Comparison of ENCODE assay signal across 1 cellular context in the genomic region with DNA sequence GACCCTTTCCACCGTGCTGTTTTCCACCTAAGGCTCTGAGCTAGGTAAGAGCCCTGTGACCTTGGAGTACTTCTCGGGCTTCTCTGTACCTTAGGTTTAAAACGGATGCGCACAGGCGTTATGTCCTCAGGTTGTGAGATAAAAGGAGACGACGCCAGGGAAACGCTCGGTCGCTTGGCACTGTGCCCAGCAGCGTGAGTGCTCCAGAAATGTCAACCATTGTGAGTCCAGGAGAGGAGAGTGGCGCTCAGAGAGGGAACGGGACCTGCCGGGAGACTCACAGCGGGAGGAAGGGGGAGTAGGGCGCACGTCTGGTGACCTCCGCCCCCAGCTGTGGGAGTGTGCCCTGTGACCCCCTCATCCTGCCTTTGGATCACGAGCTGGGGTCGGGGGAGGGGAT.
TF ChIP-seq lines count a peak whose summit lies in the region.

No MANE protein-coding gene starts in this region.

TF ChIP-seq in K562, 482 proteins besides CTCF, POLR2A, EP300 and RAD21:
- TF ChIP-seq SMAD2 (IDR thresholded peaks at IDR 0.05; ENCODE audit: low read depth, low read length) (no peak), PHF21A (IDR thresholded peaks at IDR 0.05; ENCODE audit: borderline replicate concordance, low read depth) (no peak), ARHGAP35 (IDR thresholded peaks at IDR 0.05; ENCODE audit: partially characterized antibody) (no peak), POLR2AphosphoS5 (IDR thresholded peaks at IDR 0.05; ENCODE audit: control insufficient read depth, insufficient read depth, low read depth, low read length) (no peak), NFIC (IDR thresholded peaks at IDR 0.05) (peak; percentile 91), POU5F1 (IDR thresholded peaks at IDR 0.05; ENCODE audit: borderline replicate concordance, low read depth, low read length, partially characterized antibody) (no peak)
- TF ChIP-seq, protein P1, sequence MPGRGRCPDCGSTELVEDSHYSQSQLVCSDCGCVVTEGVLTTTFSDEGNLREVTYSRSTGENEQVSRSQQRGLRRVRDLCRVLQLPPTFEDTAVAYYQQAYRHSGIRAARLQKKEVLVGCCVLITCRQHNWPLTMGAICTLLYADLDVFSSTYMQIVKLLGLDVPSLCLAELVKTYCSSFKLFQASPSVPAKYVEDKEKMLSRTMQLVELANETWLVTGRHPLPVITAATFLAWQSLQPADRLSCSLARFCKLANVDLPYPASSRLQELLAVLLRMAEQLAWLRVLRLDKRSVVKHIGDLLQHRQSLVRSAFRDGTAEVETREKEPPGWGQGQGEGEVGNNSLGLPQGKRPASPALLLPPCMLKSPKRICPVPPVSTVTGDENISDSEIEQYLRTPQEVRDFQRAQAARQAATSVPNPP (IDR thresholded peaks at IDR 0.05; ENCODE audit: borderline replicate concordance, insufficient read depth, insufficient read length): no peak
